In genomic region chr17:1645207-1646171, GRCh38 we compare ENCODE assay signal across 8 cellular contexts. TPM values are rescaled to one million over a fixed set of nuclear protein-coding genes. Genes with fewer than 3 reads are reported as not detected.
DNase-seq lines count a peak whose midpoint lies in the region; ATAC-seq, FAIRE-seq and TF ChIP-seq lines count a peak whose summit lies in the region.

Gene SCARF1, minus strand, starts transcription at chr17:1645732. Its CDS starts 35 bp downstream, at chr17:1645697.

- H3K36me3 ChIP-seq in adrenal gland (replicated peaks in 1 of 2) (peaks cover 0 to 2% of the 10 kb centered on the region in 2 donors), HepG2 (replicated peaks in 1 of 2; ENCODE audit: control insufficient read depth in 1 of 2, insufficient read depth in 2 of 2, low read length in 2 of 2) (no peaks in the 10 kb centered on the region), stomach smooth muscle (ENCODE audit: control insufficient read depth in 2 of 2, insufficient read depth in 2 of 2, low read length in 2 of 2) (peaks cover 0 to 2% of the 10 kb centered on the region in 2 donors)

- TF ChIP-seq EP300 in HepG2 (IDR thresholded peaks at IDR 0.05; ENCODE audit: low read depth in 2 of 2, low read length in 2 of 2) (no peak), HepG2 (CRISPR knock-in tag; IDR thresholded peaks at IDR 0.05; ENCODE audit: borderline replicate concordance) (no peak)

- in situ Hi-C loops in HepG2 (cut with HindIII; ENCODE audit: extremely low pct_ligation_motif_present, low pct_unique_long_range_greater_than_20kb): no loop called here

- no peaks in the 10 kb centered on the region for H3K9me3 ChIP-seq in H9 (ENCODE audit: control insufficient read depth, low read depth, low read length)
- H3K9me3 ChIP-seq in adrenal gland (replicated peaks in 1 of 3): no peaks in the 10 kb centered on the region
- H3K9me3 ChIP-seq in HepG2 (ENCODE audit: low read length): no peaks in the 10 kb centered on the region
- no peaks in the 10 kb centered on the region for H3K9me3 ChIP-seq in stomach smooth muscle (ENCODE audit: control insufficient read depth in 2 of 2, low read length in 2 of 2)

- H4K20me1 ChIP-seq in H9 (ENCODE audit: control insufficient read depth, insufficient read depth, insufficient read length): no peaks in the 10 kb centered on the region
- no peaks in the 10 kb centered on the region for H4K20me1 ChIP-seq in HepG2 (ENCODE audit: insufficient read depth, low read length)

- H3K4me1 Mint-ChIP-seq in H9: peaks cover 31 to 41% of the 10 kb centered on the region in 2 experiments

- H3K4ac ChIP-seq in H9 (ENCODE audit: low read depth, low read length): no peak within 1 kb of the TSS

- no CpG with 5 or more reads among the region's 25 CpGs for WGBS in H9 (ENCODE audit: extremely low coverage, insufficient read length, low lambda C conversion rate)
- WGBS in adrenal gland, 4 donors: 67 to 72% (median 69%) methylated on average over 17 to 25 of the region's 25 CpGs
- WGBS in HepG2 (ENCODE audit: low lambda C conversion rate): 85% methylated on average over 23 of the region's 25 CpGs

- intact Hi-C loops in adrenal gland (cut with DNase I): loop anchor here in 1 of 2 donors (5.0 kb wide), 1 partner anchor 68 kb away; no protein-coding TSS in a partner anchor
- intact Hi-C loops in HepG2 (cut with micrococcal nuclease; ENCODE audit: unreplicated experiment): no loop called here

- H3K4me1 ChIP-seq in H9 (ENCODE audit: insufficient read depth, low read length): peaks cover 5% of the 10 kb centered on the region; the same call in 1 of the 2 replicates
- H3K4me1 ChIP-seq in adrenal gland (replicated peaks in 1 of 2): peaks cover 18 to 39% of the 10 kb centered on the region in 2 donors
- peaks cover 60% of the 10 kb centered on the region for H3K4me1 ChIP-seq in HepG2 (ENCODE audit: insufficient read depth, low read length)
- peaks cover 39% of the 10 kb centered on the region for H3K4me1 ChIP-seq in stomach smooth muscle (ENCODE audit: control insufficient read depth, insufficient read depth, low read length)

- H3K23me2 ChIP-seq in H9 (ENCODE audit: insufficient read length, low read depth, low read length, poor library complexity, severe bottlenecking): peaks cover 8% of the 10 kb centered on the region

- no peak within 1 kb of the TSS for H2AK5ac ChIP-seq in H9 (ENCODE audit: insufficient read length, low read length)

- H3K27me3 Mint-ChIP-seq in H9 (ENCODE audit: low read depth): peaks cover 9% of the 10 kb centered on the region

- H3K27me3 ChIP-seq in H9 (ENCODE audit: insufficient read depth, low read length) (no peaks in the 10 kb centered on the region; the same call in 1 of the 2 replicates), adrenal gland (no peaks in the 10 kb centered on the region), HepG2 (ENCODE audit: control insufficient read depth in 1 of 2, insufficient read depth in 2 of 2, low read length in 2 of 2) (peaks cover 0 to 9% of the 10 kb centered on the region in 2 experiments; a peak in 3 of 5 replicates), stomach smooth muscle (ENCODE audit: control insufficient read depth in 1 of 2, insufficient read depth in 2 of 2, low read length in 2 of 2) (no peaks in the 10 kb centered on the region)

- H3K4me3 ChIP-seq in adrenal gland (peak within 1 kb of the TSS in 2 of 4 donors; percentile 12 to 39), HepG2 (replicated peaks in 1 of 3; ENCODE audit: insufficient read depth in 1 of 3, low read depth in 2 of 3, low read length in 3 of 3) (no peak within 1 kb of the TSS), stomach smooth muscle (ENCODE audit: low read length in 2 of 2) (peak within 1 kb of the TSS in 1 of 2 donors; percentile 70)

- no peak for FAIRE-seq in HepG2 (lab: Jason Lieb, UNC)

- H3K18ac ChIP-seq in H9 (ENCODE audit: insufficient read length, low read depth, low read length): no peak within 1 kb of the TSS

- no peak within 1 kb of the TSS for H4K8ac ChIP-seq in H9 (replicated peaks; ENCODE audit: insufficient read length, low read depth, low read length)

- no peak within 1 kb of the TSS for H2BK12ac ChIP-seq in H9 (ENCODE audit: insufficient read length, low read depth, low read length)

- no peak within 1 kb of the TSS for H2AFZ ChIP-seq in H9 (ENCODE audit: low read length)
- H2AFZ ChIP-seq in HepG2 (ENCODE audit: low read length): no peak within 1 kb of the TSS

- H3K9ac ChIP-seq in H9 (ENCODE audit: extremely low read depth, insufficient read length, low read length) (no peak within 1 kb of the TSS), HepG2 (ENCODE audit: insufficient read depth, low read depth, low read length) (no peak within 1 kb of the TSS), stomach smooth muscle (ENCODE audit: low read length in 2 of 2) (no peak within 1 kb of the TSS)

- no peak within 1 kb of the TSS for H3K56ac ChIP-seq in H9 (ENCODE audit: insufficient read length, low read depth, low read length)

- ATAC-seq in HepG2 (no peak), GM18511 (IDR thresholded peaks at IDR 0.05; ENCODE audit: unreplicated experiment) (no peak), GM18861 (IDR thresholded peaks at IDR 0.05; ENCODE audit: unreplicated experiment) (no peak), GM21825 (IDR thresholded peaks at IDR 0.05; ENCODE audit: unreplicated experiment) (no peak)

- POLR2A ChIA-PET in HepG2 (lab: Yijun Ruan, JAX): interaction anchor here (1.0 to 1.7 kb wide), 2 partner anchors 47 to 71 kb away, joined by 3 to 4 read pairs; no protein-coding TSS in a partner anchor

- peak within 1 kb of the TSS; percentile 17 to 83; a peak in 4 of 5 replicates for H3K4me3 Mint-ChIP-seq in H9

- CTCF ChIA-PET in HepG2 (lab: Yijun Ruan, JAX; ENCODE audit: low intra/inter-chr PET ratio, low total read pairs): no interaction called here

- peak within 1 kb of the TSS in 1 of 3 experiments; percentile 61; a peak in 2 of 7 replicates for H3K27ac Mint-ChIP-seq in H9

- no TSS peak for BruUV-seq in HepG2 (replicated peaks; lab: Mats Ljungman, UMichigan)

- H3K4me2 ChIP-seq in H9 (ENCODE audit: insufficient read depth, insufficient read length, low read length): peak within 1 kb of the TSS; percentile 23
- H3K4me2 ChIP-seq in HepG2 (ENCODE audit: low read depth, low read length): peak within 1 kb of the TSS; percentile 79; the same call in 1 of the 2 replicates

- H2BK5ac ChIP-seq in H9 (ENCODE audit: insufficient read length, low read length): no peak within 1 kb of the TSS

- H4K91ac ChIP-seq in H9 (ENCODE audit: insufficient read length, low read depth, low read length): no peak within 1 kb of the TSS

- no peak within 1 kb of the TSS for H3K27ac ChIP-seq in H9 (ENCODE audit: insufficient read length, low read depth, low read length)
- peak within 1 kb of the TSS in 4 of 5 donors; percentile 31 to 79 (median 38) for H3K27ac ChIP-seq in adrenal gland
- H3K27ac ChIP-seq in HepG2 (ENCODE audit: extremely low read length, insufficient read depth, low read length): no peak within 1 kb of the TSS
- H3K27ac ChIP-seq in stomach smooth muscle (ENCODE audit: low read length): peak within 1 kb of the TSS; percentile 18

- H2BK20ac ChIP-seq in H9 (ENCODE audit: low read depth, low read length, poor library complexity, severe bottlenecking): no peak within 1 kb of the TSS

- H3K23ac ChIP-seq in H9 (ENCODE audit: insufficient read length, low read depth, low read length): no peak within 1 kb of the TSS

- H3K79me1 ChIP-seq in H9 (ENCODE audit: insufficient read depth, low read depth, low read length, poor library complexity, severe bottlenecking): no peaks in the 10 kb centered on the region

- DNase-seq in H9 (peak; percentile 64), adrenal gland (peak in 6 of 7 donors; percentile 58 to 78 (median 60)), HepG2 (ENCODE audit: low spot score) (no peak), D341Med (ENCODE audit: low spot score) (no peak)

- TF ChIP-seq POLR2A in adrenal gland (IDR thresholded peaks at IDR 0.05) (peak in 1 of 2 donors; percentile 7), HepG2 (IDR thresholded peaks at IDR 0.05; ENCODE audit: insufficient read depth in 1 of 2, low read depth in 2 of 2, low read length in 2 of 2) (no peak)

- no peak within 1 kb of the TSS for H3T11ph ChIP-seq in H9 (ENCODE audit: low read length)

- no peak within 1 kb of the TSS for H2BK15ac ChIP-seq in H9 (ENCODE audit: low read depth, low read length)

- H3K14ac ChIP-seq in H9 (ENCODE audit: insufficient read depth, low read length): peak within 1 kb of the TSS; percentile 2; the same call in 1 of the 2 replicates

- TF ChIP-seq RAD21 in HepG2 (CRISPR knock-in tag; IDR thresholded peaks at IDR 0.05): no peak

- peaks cover 0 to 8% of the 10 kb centered on the region in 2 experiments; a peak in 1 of 5 replicates for H3K9me3 Mint-ChIP-seq in H9

- H3K79me2 ChIP-seq in H9 (ENCODE audit: insufficient read depth, low read length): no peaks in the 10 kb centered on the region
- H3K79me2 ChIP-seq in HepG2 (ENCODE audit: insufficient read depth, low read length): no peaks in the 10 kb centered on the region

- H2BK120ac ChIP-seq in H9 (ENCODE audit: low read depth, low read length, poor library complexity, severe bottlenecking): no peak within 1 kb of the TSS

- H4K5ac ChIP-seq in H9 (ENCODE audit: insufficient read length, low read depth, low read length): no peak within 1 kb of the TSS

- TF ChIP-seq CTCF in H9 (conservative IDR thresholded peaks at IDR 0.05): no peak
- no peak for TF ChIP-seq CTCF in adrenal gland (IDR thresholded peaks at IDR 0.05)
- TF ChIP-seq CTCF in HepG2 (CRISPR knock-in tag; IDR thresholded peaks at IDR 0.05): no peak

- H3K36me3 Mint-ChIP-seq in H9 (ENCODE audit: insufficient read depth in 1 of 3, low read depth in 3 of 3): peaks cover 0 to 2% (median under 1%) of the 10 kb centered on the region in 3 experiments; a peak in 3 of 7 replicates

RNA-seq across cellular contexts. Expression of gene SCARF1, which starts in this region (rescaled TPM):
- total RNA-seq in H9 (2021) (2.1 and 2.4 TPM in 2 replicates), adrenal gland (10 to 100 TPM in 7 of 8 donors, 1 to 10 TPM in 1; 9.3 to 24.8 (median 18.9) TPM), HepG2 (2016; rRNA removed; fragmentation: Illumina TruSeq; extraction: Trizol) (0.24 TPM in 1 of 2 replicates, not detected in the other)
- polyA plus RNA-seq in adrenal gland (10 to 100 TPM in 2 of 3 donors, under 1 TPM in 1; 0.81 to 19.1 (median 10.5) TPM), HepG2 (2011; rRNA removed) (0.71 and 0.72 TPM in 2 replicates)
- total RNA-seq in HepG2 (2016; cell fraction: cytosol; rRNA removed; fragmentation: Illumina TruSeq; extraction: Trizol; ENCODE audit: low read depth): 0.09 TPM in 1 of 2 replicates, not detected in the other
- total RNA-seq in HepG2 (2016; cell fraction: insoluble cytoplasmic fraction; rRNA removed; fragmentation: Illumina TruSeq; extraction: Trizol): 0.04 TPM in 1 of 2 replicates, not detected in the other
- 0.07 and 0.09 TPM in 2 replicates for total RNA-seq in HepG2 (2016; cell fraction: membrane; rRNA removed; fragmentation: Illumina TruSeq; extraction: Trizol)
- total RNA-seq in HepG2 (2016; cell fraction: nucleus; rRNA removed; fragmentation: Illumina TruSeq; extraction: Trizol): 0.16 and 0.34 TPM in 2 replicates
- 0.17 and 0.25 TPM in 2 replicates for polyA plus RNA-seq in HepG2 (2011; cell fraction: cytosol; rRNA removed)
- polyA plus RNA-seq in HepG2 (2011; cell fraction: nucleus; rRNA removed): 7.1 and 9.1 TPM in 2 replicates
- 0.39 and 0.59 TPM in 2 replicates for polyA plus RNA-seq in HepG2 (2012)
- polyA plus RNA-seq in HepG2 (2016; cell fraction: cytosol; fragmentation: Illumina TruSeq; extraction: Trizol; ENCODE audit: low read depth): not detected in 2 replicates
- not detected in 2 replicates for polyA plus RNA-seq in HepG2 (2016; cell fraction: insoluble cytoplasmic fraction; fragmentation: Illumina TruSeq; extraction: Trizol; ENCODE audit: low read depth)
- not detected in 2 replicates for polyA plus RNA-seq in HepG2 (2016; cell fraction: membrane; fragmentation: Illumina TruSeq; extraction: Trizol; ENCODE audit: low read depth)
- polyA plus RNA-seq in HepG2 (2016; cell fraction: nucleus; fragmentation: Illumina TruSeq; extraction: Trizol; ENCODE audit: insufficient read depth, low read depth): 0.44 and 0.51 TPM in 2 replicates
- 0.23 and 0.68 TPM in 2 replicates for polyA minus RNA-seq in HepG2 (2011; rRNA and poly(A)+ RNA removed; ENCODE audit: low replicate concordance)
- not detected in 2 replicates for polyA minus RNA-seq in HepG2 (2011; cell fraction: cytosol; rRNA and poly(A)+ RNA removed)
- 0.99 and 1.5 TPM in 2 replicates for polyA minus RNA-seq in HepG2 (2011; cell fraction: nucleus; rRNA and poly(A)+ RNA removed)

Comparison
In these comparisons a context has a peak if more than half of its experiments do, and no peak if none do; other contexts are left out.
1. DNase-seq: peak in H9 (single experiment) and adrenal gland (6 of 7); none in HepG2 (single experiment) and D341Med (single experiment).
2. H3K27ac ChIP-seq: peak in adrenal gland (4 of 5) and stomach smooth muscle (single experiment); none in H9 (single experiment) and HepG2 (single experiment).